ENCODE assay signal across 9 cellular contexts in genomic region chr3:136142592-136142991, GRCh38. TPM values are rescaled to one million over a fixed set of nuclear protein-coding genes. Genes with fewer than 3 reads are reported as not detected.
A peak's percentile ranks its signal among the peaks of the same experiment; 100 is the strongest.
DNase-seq lines count a peak whose midpoint lies in the region; ATAC-seq and TF ChIP-seq lines count a peak whose summit lies in the region.
"Had no signal": no experiment of that assay in that cellular context is flagged by ENCODE, and none has a peak within 500 bp of the region (broad histone marks: within the 10 kb centered on the region; RNA-seq: fewer than 3 reads in every experiment).

No MANE protein-coding gene starts in this region.

- no peak overlapping the region for H3K4me3 ChIP-seq in RWPE2 (ENCODE audit: severe bottlenecking)

- no peaks in the 10 kb centered on the region for H3K9me3 ChIP-seq in RWPE2 (ENCODE audit: severe bottlenecking)

- H3K4me1 ChIP-seq in RWPE2 (ENCODE audit: insufficient read depth, poor library complexity, severe bottlenecking): peaks cover 34% of the 10 kb centered on the region

- no peaks in the 10 kb centered on the region for H3K27me3 ChIP-seq in RWPE2 (ENCODE audit: insufficient read depth, poor library complexity, severe bottlenecking)

- peak overlapping the region; percentile 79 for H3K27ac ChIP-seq in RWPE2 (ENCODE audit: poor library complexity, severe bottlenecking)

- peak; percentile 90 to 93 for ATAC-seq in activated CD4-positive, CD25-positive, alpha-beta regulatory T cell treated with anti-CD3 and anti-CD28 coated beads, Interleukin-2, amount 50 U/mL, for 24 hours
- peak; percentile 91 for ATAC-seq in RWPE2 (ENCODE audit: low read depth)
- peak; percentile 84 for ATAC-seq in stimulated activated naive CD8-positive, alpha-beta T cell treated with anti-CD3 and anti-CD28 coated beads, Interleukin-15, Interleukin-2, amounts not matched to agents 100 U/mL and 50 U/mL, for 24 hours
- ATAC-seq in HG02588 (IDR thresholded peaks at IDR 0.05; ENCODE audit: unreplicated experiment): no peak

- no peak for DNase-seq in activated CD4-positive, CD25-positive, alpha-beta regulatory T cell (lab: John Stamatoyannopoulos, UW)
- DNase-seq in RWPE2 (ENCODE audit: low spot score): no peak
- DNase-seq in foreskin melanocyte: peak; percentile 31
- no peak for DNase-seq in stimulated activated naive CD8-positive, alpha-beta T cell treated with anti-CD3 and anti-CD28 coated beads, Interleukin-15, Interleukin-2, amounts not matched to agents 100 U/mL and 50 U/mL, for 24 hours
- no peak for DNase-seq in RPMI8226
- no peak for DNase-seq in G401 (ENCODE audit: low spot score)
- DNase-seq: stimulated activated CD4-positive, alpha-beta T cell treated with anti-CD3 and anti-CD28 coated beads, Interleukin-12 subunit alpha, Interleukin-12 subunit beta, amount 100 ng/mL, for 4 hours had no signal

- peaks cover 14% of the 10 kb centered on the region for H3K36me3 ChIP-seq in RWPE2 (ENCODE audit: low read depth)

- in situ Hi-C loops in G401 (cut with HindIII; ENCODE audit: low sequenced_read_pairs): no loop called here

- no peak for TF ChIP-seq CTCF in RWPE2 (IDR thresholded peaks at IDR 0.05; ENCODE audit: poor library complexity, severe bottlenecking)

RNA-seq across cellular contexts. Expression of gene MSL2, which starts 53.5 kb away (rescaled TPM):
- 12.0 and 31.7 TPM in 2 replicates for total RNA-seq in G401 (2014; rRNA removed; shearing (Covaris generic))
